ENCODE assay signal across 16 cellular contexts in genomic region chr9:82543726-82544125, GRCh38.
DNase-seq lines count a peak whose midpoint lies in the region; ATAC-seq and TF ChIP-seq lines count a peak whose summit lies in the region.
"Had no signal": no experiment of that assay in that cellular context is flagged by ENCODE, and none has a peak within 500 bp of the region (broad histone marks: within the 10 kb centered on the region; RNA-seq: fewer than 3 reads in every experiment).

No MANE protein-coding gene starts in this region.

- H3K27me3 ChIP-seq in mammary epithelial cell (ENCODE audit: insufficient read depth, low read length) (no peaks in the 10 kb centered on the region), PC-3 (ENCODE audit: low read length) (no peaks in the 10 kb centered on the region)
- H3K27me3 ChIP-seq: BLaER1 treated with 17β-estradiol and CSF1 and Interleukin-3, amounts not matched to agents 10 nM and 100 nM had no signal

- H3K9me3 ChIP-seq in mammary epithelial cell (replicated peaks; ENCODE audit: insufficient read depth, low read length), result no peaks in the 10 kb centered on the region
- no peaks in the 10 kb centered on the region for H3K9me3 ChIP-seq in PC-3 (ENCODE audit: low read length)
- H3K9me3 ChIP-seq: BLaER1 treated with 17β-estradiol and CSF1 and Interleukin-3, amounts not matched to agents 10 nM and 100 nM had no signal

- H3K27ac Mint-ChIP-seq in MCF 10A (ENCODE audit: low read depth, unreplicated experiment), result no peak overlapping the region
- H3K27ac Mint-ChIP-seq: CD4-positive, CD25-positive, alpha-beta regulatory T cell had no signal

- intact Hi-C loops in mammary epithelial cell (cut with micrococcal nuclease) (no loop called here), MCF 10A (cut with micrococcal nuclease) (no loop called here), PC-3 (cut with micrococcal nuclease) (no loop called here)

- H3K27ac ChIP-seq in mammary epithelial cell (ENCODE audit: insufficient read depth, low read depth, low read length), result no peak overlapping the region
- H3K27ac ChIP-seq in PC-3 (ENCODE audit: low read length), result no peak overlapping the region
- H3K27ac ChIP-seq: BLaER1 treated with 17β-estradiol and CSF1 and Interleukin-3, amounts not matched to agents 10 nM and 100 nM; HL-60 had no signal

- no peak for ATAC-seq in PC-3
- ATAC-seq in GM21576 (IDR thresholded peaks at IDR 0.05; ENCODE audit: unreplicated experiment), result no peak
- ATAC-seq: HCT116 had no signal

- dilution Hi-C loops in mammary epithelial cell (cut with HindIII; ENCODE audit: low sequenced_read_pairs), result no loop called here

- H3K36me3 ChIP-seq in mammary epithelial cell (ENCODE audit: insufficient read depth, low read length), result no peaks in the 10 kb centered on the region
- no peaks in the 10 kb centered on the region for H3K36me3 ChIP-seq in PC-3 (ENCODE audit: low read depth, low read length)
- H3K36me3 ChIP-seq: BLaER1 treated with 17β-estradiol and CSF1 and Interleukin-3, amounts not matched to agents 10 nM and 100 nM had no signal

- H3K36me3 Mint-ChIP-seq in MCF 10A (ENCODE audit: insufficient read depth, unreplicated experiment), result no peaks in the 10 kb centered on the region
- H3K36me3 Mint-ChIP-seq: CD4-positive, CD25-positive, alpha-beta regulatory T cell had no signal

- H4K20me1 ChIP-seq in mammary epithelial cell (ENCODE audit: insufficient read depth, low read length) (no peaks in the 10 kb centered on the region), PC-3 (ENCODE audit: low read length) (no peaks in the 10 kb centered on the region)
- H4K20me1 ChIP-seq: BLaER1 treated with 17β-estradiol and CSF1 and Interleukin-3, amounts not matched to agents 10 nM and 100 nM had no signal

- H3F3A ChIP-seq in PC-3 (ENCODE audit: low read length, unreplicated experiment), result no peaks in the 10 kb centered on the region

- peaks cover 8% of the 10 kb centered on the region for H3K4me1 Mint-ChIP-seq in MCF 10A (ENCODE audit: insufficient read depth, unreplicated experiment)
- H3K4me1 Mint-ChIP-seq: CD4-positive, CD25-positive, alpha-beta regulatory T cell had no signal

- no peak overlapping the region for H3K9ac ChIP-seq in mammary epithelial cell (ENCODE audit: insufficient read depth, low read length)
- H3K9ac ChIP-seq in PC-3 (ENCODE audit: low read length), result no peak overlapping the region
- H3K9ac ChIP-seq: BLaER1 treated with 17β-estradiol and CSF1 and Interleukin-3, amounts not matched to agents 10 nM and 100 nM had no signal

- H3K79me2 ChIP-seq in mammary epithelial cell (ENCODE audit: insufficient read depth, low read length) (no peaks in the 10 kb centered on the region), PC-3 (ENCODE audit: low read length) (no peaks in the 10 kb centered on the region)

- CTCF ChIA-PET in mammary epithelial cell (lab: Charles Lee; ENCODE audit: low non-redundant PET) (no interaction called here), MCF 10A (lab: Yijun Ruan, JAX) (interaction anchor here (1.1 kb wide), 1 partner anchor 63 kb away, joined by 3 read pairs; no protein-coding TSS in a partner anchor), PC-3 (lab: Charles Lee) (no interaction called here)

- in situ Hi-C loops in mammary epithelial cell (cut with MboI; ENCODE audit: low sequenced_read_pairs in 2 of 2), result loop anchor here in 1 of 2 donors (25.0 kb wide), 1 partner anchor 106 kb away; no protein-coding TSS in a partner anchor

- H3K4me3 ChIP-seq in mammary epithelial cell (replicated peaks in 1 of 3; ENCODE audit: insufficient read depth in 1 of 3, low read depth in 2 of 3, low read length in 3 of 3) (no peak overlapping the region), PC-3 (ENCODE audit: low read length) (no peak overlapping the region), epithelial cell of esophagus (ENCODE audit: low read length) (no peak overlapping the region)
- H3K4me3 ChIP-seq: BLaER1 treated with 17β-estradiol and CSF1 and Interleukin-3, amounts not matched to agents 10 nM and 100 nM had no signal

- POLR2A ChIA-PET in MCF 10A (lab: Yijun Ruan, JAX), result no interaction called here
- POLR2A ChIA-PET in PC-3 (lab: Charles Lee; ENCODE audit: unreplicated experiment), result no interaction called here

- H3K4me3 Mint-ChIP-seq in MCF 10A (ENCODE audit: unreplicated experiment), result no peak overlapping the region
- H3K4me3 Mint-ChIP-seq: CD4-positive, CD25-positive, alpha-beta regulatory T cell had no signal

- H2AFZ ChIP-seq in mammary epithelial cell (ENCODE audit: low read depth, low read length) (no peak overlapping the region), PC-3 (ENCODE audit: low read length) (no peak overlapping the region)

- peaks cover 7% of the 10 kb centered on the region for H3K9me3 Mint-ChIP-seq in MCF 10A (ENCODE audit: unreplicated experiment)

- H3K4me1 ChIP-seq in mammary epithelial cell (ENCODE audit: insufficient read depth, low read length) (peaks cover 5% of the 10 kb centered on the region), PC-3 (ENCODE audit: insufficient read depth, low read length) (no peaks in the 10 kb centered on the region)

- no peaks in the 10 kb centered on the region for H3K9me2 ChIP-seq in PC-3 (replicated peaks; ENCODE audit: low read length)

- BruUV-seq in mammary epithelial cell (replicated peaks; lab: Mats Ljungman, UMichigan), result no TSS peak
- BruUV-seq in MCF 10A (replicated peaks; lab: Mats Ljungman, UMichigan), result no TSS peak
- no TSS peak for BruUV-seq in PC-3 (replicated peaks; lab: Mats Ljungman, UMichigan)

- H3K27me3 Mint-ChIP-seq in MCF 10A (ENCODE audit: insufficient read depth, unreplicated experiment), result no peaks in the 10 kb centered on the region
- H3K27me3 Mint-ChIP-seq: CD4-positive, CD25-positive, alpha-beta regulatory T cell had no signal

- DNase-seq in mammary epithelial cell (peak; percentile 24), MCF 10A (ENCODE audit: unreplicated experiment) (no peak), PC-3 (peak; percentile 23), epithelial cell of esophagus (ENCODE audit: low read depth) (peak; percentile 34), HuH-7.5 (ENCODE audit: low spot score) (no peak)
- DNase-seq in activated CD4-positive, alpha-beta T cell treated with anti-CD3 and anti-CD28 coated beads, Interleukin-2, amount 50 U/mL, for 1 hour, result no peak
- DNase-seq: 8988T; ACHN; Calu3; CD4-positive, CD25-positive, alpha-beta regulatory T cell; DMS 273 treated with DMSO at 0.1 percent for 48 hours; GDM1 had no signal

- TF ChIP-seq CTCF in mammary epithelial cell (conservative IDR thresholded peaks at IDR 0.05 in 1 of 2, IDR thresholded peaks at IDR 0.05 in 1 of 2; ENCODE audit: extremely low read depth in 1 of 2, insufficient read depth in 1 of 2, low read depth in 1 of 2, low read length in 2 of 2), result no peak
- TF ChIP-seq CTCF in MCF 10A (IDR thresholded peaks at IDR 0.05; ENCODE audit: unreplicated experiment), result no peak
- no peak for TF ChIP-seq CTCF in PC-3 (conservative IDR thresholded peaks at IDR 0.05; ENCODE audit: low read depth, low read length)
- no peak for TF ChIP-seq CTCF in epithelial cell of esophagus (IDR thresholded peaks at IDR 0.05; ENCODE audit: insufficient read depth, low read depth, low read length, missing control alignments)

- H3K4me2 ChIP-seq in mammary epithelial cell (ENCODE audit: insufficient read depth, low read depth, low read length) (no peak overlapping the region), PC-3 (ENCODE audit: low read length) (no peak overlapping the region)
- H3K4me2 ChIP-seq: BLaER1 treated with 17β-estradiol and CSF1 and Interleukin-3, amounts not matched to agents 10 nM and 100 nM had no signal

Comparison
In these comparisons a context has a peak if more than half of its experiments do, and no peak if none do; other contexts are left out.
1. DNase-seq: peak in mammary epithelial cell (single experiment), PC-3 (single experiment) and epithelial cell of esophagus (single experiment); none in MCF 10A (single experiment), HuH-7.5 (single experiment) and activated CD4-positive, alpha-beta T cell treated with anti-CD3 and anti-CD28 coated beads, Interleukin-2, amount 50 U/mL, for 1 hour (single experiment).